Comparison of ENCODE assay signal across 8 cellular contexts in genomic region chr7:72829291-72829963, GRCh38. TPM values are rescaled to one million over a fixed set of nuclear protein-coding genes. Genes with fewer than 3 reads are reported as not detected.
DNase-seq lines count a peak whose midpoint lies in the region; ATAC-seq and TF ChIP-seq lines count a peak whose summit lies in the region.
"Not testable (repeated sequence)": the region's sequence is repeated elsewhere in the genome, so short reads cannot be mapped to it uniquely, and the experiment has no call there.

No MANE protein-coding gene starts in this region.

- H3K9ac ChIP-seq in PC-3 (ENCODE audit: low read length) (peak overlapping the region; percentile 88), mucosa of rectum (ENCODE audit: low read depth in 1 of 2, low read length in 2 of 2) (peak overlapping the region; percentile 84 to 89)

- peaks cover 52% of the 10 kb centered on the region for H3K36me3 Mint-ChIP-seq in activated T-cell treated with anti-CD3 and anti-CD28 coated beads, Interleukin-2, amount 50 U/mL, for 24 hours (ENCODE audit: low read depth)

- peak overlapping the region; percentile 89 for H3K4me2 ChIP-seq in PC-3 (ENCODE audit: low read length)

- intact Hi-C loops in PC-3 (cut with micrococcal nuclease): loop anchor here (2.0 kb wide), 1 partner anchor 95 kb away; the partner anchor contains the start of gene POM121

- not testable (repeated sequence) for TF ChIP-seq CTCF in PC-3 (conservative IDR thresholded peaks at IDR 0.05; ENCODE audit: low read depth, low read length)

- H3K79me2 ChIP-seq in PC-3 (ENCODE audit: low read length): peaks cover 28% of the 10 kb centered on the region

- peak overlapping the region; percentile 62 for H3K4me3 ChIP-seq in Jurkat, Clone E6-1 (ENCODE audit: low read length)
- H3K4me3 ChIP-seq in PC-3 (ENCODE audit: low read length) (peak overlapping the region; percentile 88), esophagus (ENCODE audit: low read depth in 1 of 2, low read length in 2 of 2) (peak overlapping the region; percentile 70 to 74), mucosa of rectum (ENCODE audit: low read length in 2 of 2) (peak overlapping the region; percentile 72 to 91)

- POLR2A ChIA-PET in PC-3 (lab: Charles Lee; ENCODE audit: unreplicated experiment): interaction anchor here (0.6 to 0.7 kb wide), 5 partner anchors 8 to 966 kb away, joined by 3 to 16 read pairs (median 4); no protein-coding TSS in a partner anchor

- H3K4me1 ChIP-seq in PC-3 (ENCODE audit: insufficient read depth, low read length); esophagus (ENCODE audit: control insufficient read depth in 2 of 2, insufficient read depth in 2 of 2, low read length in 1 of 2); mucosa of rectum (ENCODE audit: control insufficient read depth in 2 of 2, insufficient read depth in 2 of 2, low read length in 2 of 2): not testable (repeated sequence)

- H3K9me2 ChIP-seq in PC-3 (replicated peaks; ENCODE audit: low read length): not testable (repeated sequence)

- TSS peak; percentile 72 for BruUV-seq in PC-3 (replicated peaks; lab: Mats Ljungman, UMichigan)

- not testable (repeated sequence) for H3K27me3 ChIP-seq in PC-3 (ENCODE audit: low read length); esophagus (ENCODE audit: control insufficient read depth in 1 of 2, insufficient read depth in 2 of 2, low read length in 2 of 2); mucosa of rectum (ENCODE audit: control insufficient read depth in 2 of 2, insufficient read depth in 2 of 2, low read length in 2 of 2)

- CTCF ChIA-PET in PC-3 (lab: Charles Lee): interaction anchor here (0.6 to 1.1 kb wide), 2 partner anchors 43 to 86 kb away, joined by 4 to 7 read pairs; no protein-coding TSS in a partner anchor

- H3K9me3 ChIP-seq in PC-3 (ENCODE audit: low read length); esophagus (ENCODE audit: control insufficient read depth in 2 of 2, insufficient read depth in 1 of 2, low read depth in 1 of 2, low read length in 1 of 2); mucosa of rectum (ENCODE audit: control insufficient read depth in 2 of 2, low read length in 2 of 2): not testable (repeated sequence)

- not testable (repeated sequence) for H3K9me3 Mint-ChIP-seq in activated T-cell treated with anti-CD3 and anti-CD28 coated beads, Interleukin-2, amount 50 U/mL, for 24 hours

- DNase-seq in DMS53 (lab: John Stamatoyannopoulos, UW) (peak; percentile 99), PC-3 (peak; percentile 99)
- DNase-seq in Jurkat, Clone E6-1 (ENCODE audit: low read depth, low spot score): peak; percentile 98
- peak; percentile 95 for DNase-seq in activated T-cell treated with anti-CD3 and anti-CD28 coated beads, Interleukin-2, amount 50 U/mL, for 24 hours
- DNase-seq in stimulated activated CD8-positive, alpha-beta memory T cell treated with anti-CD3 and anti-CD28 coated beads, Interleukin-4, amount 100 ng/mL, for 4 hours (ENCODE audit: low read depth in 2 of 2, low spot score in 1 of 2): peak; percentile 91 to 97

- H3F3A ChIP-seq in PC-3 (ENCODE audit: low read length, unreplicated experiment): not testable (repeated sequence)

- peaks cover 10% of the 10 kb centered on the region for H4K20me1 ChIP-seq in PC-3 (ENCODE audit: low read length)

- H3K4me1 Mint-ChIP-seq in activated T-cell treated with anti-CD3 and anti-CD28 coated beads, Interleukin-2, amount 50 U/mL, for 24 hours (ENCODE audit: low read depth): peaks cover 35% of the 10 kb centered on the region

- H2AFZ ChIP-seq in PC-3 (ENCODE audit: low read length): peak overlapping the region; percentile 75

- ATAC-seq in GM21717 (IDR thresholded peaks at IDR 0.05; ENCODE audit: unreplicated experiment) (peak; percentile 54), PC-3 (peak; percentile 50)

- H3K36me3 ChIP-seq in PC-3 (ENCODE audit: low read depth, low read length): peaks cover 16% of the 10 kb centered on the region
- H3K36me3 ChIP-seq in esophagus (ENCODE audit: control insufficient read depth in 2 of 2, insufficient read depth in 2 of 2, low read length in 1 of 2); mucosa of rectum (ENCODE audit: control insufficient read depth in 2 of 2, insufficient read depth in 2 of 2, low read length in 2 of 2): not testable (repeated sequence)

- H3K27me3 Mint-ChIP-seq in activated T-cell treated with anti-CD3 and anti-CD28 coated beads, Interleukin-2, amount 50 U/mL, for 24 hours: not testable (repeated sequence)

- peak overlapping the region; percentile 94 for H3K27ac Mint-ChIP-seq in activated T-cell treated with anti-CD3 and anti-CD28 coated beads, Interleukin-2, amount 50 U/mL, for 24 hours

- peak overlapping the region; percentile 90 for H3K4me3 Mint-ChIP-seq in activated T-cell treated with anti-CD3 and anti-CD28 coated beads, Interleukin-2, amount 50 U/mL, for 24 hours

- WGBS in esophagus, 2 donors: 0% methylated on average over 58 of the region's 58 CpGs

- peak overlapping the region; percentile 70 for H3K27ac ChIP-seq in PC-3 (ENCODE audit: low read length)
- peak overlapping the region; percentile 96 to 98 for H3K27ac ChIP-seq in esophagus (ENCODE audit: low read depth in 2 of 2, low read length in 1 of 2)
- H3K27ac ChIP-seq in mucosa of rectum (ENCODE audit: low read depth in 2 of 2, low read length in 2 of 2): peak overlapping the region; percentile 94 to 95

RNA-seq across cellular contexts. Expression of gene TYW1B, which starts 1.4 kb away (rescaled TPM):
- polyA plus RNA-seq in Jurkat, Clone E6-1 (2012; ENCODE audit: insufficient read depth, insufficient read length): 3.4 TPM
- total RNA-seq in PC-3 (2014; rRNA removed): 3.7 and 3.9 TPM in 2 replicates
- 1 to 10 TPM in 1 of 2 donors, under 1 TPM in 1; 0.89 to 1.9 TPM for polyA plus RNA-seq in esophagus

Comparison
In these comparisons a context has a peak if more than half of its experiments do, and no peak if none do; other contexts are left out.
1. Peak in every context shown above with its lines: DNase-seq, ATAC-seq, H3K4me3 ChIP-seq and H3K27ac ChIP-seq.